Comparison of ENCODE assay signal across 8 cellular contexts in the genomic region with DNA sequence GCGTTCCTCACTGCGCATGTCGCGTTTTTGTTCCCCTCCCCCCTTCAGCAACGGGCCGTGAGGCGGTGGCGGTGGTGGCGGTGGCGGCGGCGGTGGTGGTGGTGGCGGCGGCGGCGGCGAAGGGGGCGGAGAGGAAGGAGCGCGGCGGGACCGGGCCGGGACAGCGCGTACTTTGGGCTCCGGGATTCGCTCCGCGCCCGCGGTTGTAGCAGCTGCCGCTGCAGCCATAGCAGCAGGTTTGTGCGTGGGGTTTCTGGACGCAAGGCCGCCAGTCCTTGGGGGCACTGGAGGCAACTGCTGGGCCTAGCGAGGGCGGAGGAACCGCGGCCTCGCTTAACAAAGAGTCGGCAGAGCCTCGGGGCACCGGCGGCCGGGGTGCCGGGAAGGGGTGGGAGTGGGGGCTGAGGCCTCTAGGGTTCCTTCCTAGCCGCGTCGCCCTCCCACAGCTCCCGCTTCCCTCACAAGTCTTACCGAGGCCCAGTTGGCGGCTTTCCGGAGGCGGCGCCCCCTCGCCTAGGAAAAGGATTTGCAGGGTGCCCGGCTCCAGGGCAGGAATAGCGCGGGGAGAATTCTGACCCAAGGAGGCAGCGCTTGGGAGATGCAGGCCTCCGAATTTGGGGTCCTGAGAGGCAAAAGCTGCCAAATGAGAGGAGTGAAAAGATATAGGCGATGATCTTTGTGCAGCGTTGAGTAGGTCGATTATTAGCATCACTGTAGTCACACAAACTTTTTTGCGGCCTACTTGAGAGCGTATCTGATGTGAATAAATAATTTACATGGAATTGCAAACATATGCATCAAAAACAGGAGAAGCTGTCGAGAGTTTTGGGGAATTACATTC. TPM values are rescaled to one million over a fixed set of nuclear protein-coding genes. Genes with fewer than 3 reads are reported as not detected.
DNase-seq lines count a peak whose midpoint lies in the region; ATAC-seq, FAIRE-seq and TF ChIP-seq lines count a peak whose summit lies in the region.

Gene DDX42 (plus strand): TSS at position 30 of the 841 bp plus-strand sequence. CDS start 12,880 bp downstream, outside the sequence.

- no peak for TF ChIP-seq RAD21 in Ishikawa (IDR thresholded peaks at IDR 0.05; ENCODE audit: low read depth)

- peak; percentile 65 for DNase-seq in AG10803 (ENCODE audit: low read depth)
- DNase-seq in GM19239 (ENCODE audit: insufficient read length, low spot score), result peak; percentile 26
- DNase-seq in T-helper 17 cell, result peak; percentile 17 to 87 (median 81)
- DNase-seq in central memory CD8-positive, alpha-beta T cell (ENCODE audit: low spot score in 2 of 2), result no peak
- no peak for DNase-seq in kidney epithelial cell (ENCODE audit: low read depth)
- DNase-seq in stimulated activated CD4-positive, alpha-beta T cell treated with anti-CD3 and anti-CD28 coated beads, Interleukin-4, amount 100 ng/mL, for 1 hour, result peak; percentile 89
- no peak for DNase-seq in GM20000 (ENCODE audit: low spot score)

- no peaks in the 10 kb centered on the region for H3K27me3 Mint-ChIP-seq in T-helper 17 cell
- no peaks in the 10 kb centered on the region for H3K27me3 Mint-ChIP-seq in central memory CD8-positive, alpha-beta T cell

- TF ChIP-seq CTCF in AG10803 (conservative IDR thresholded peaks at IDR 0.05; ENCODE audit: low read length), result no peak
- TF ChIP-seq CTCF in kidney epithelial cell (IDR thresholded peaks at IDR 0.05; ENCODE audit: insufficient read depth, low read length, poor library complexity, severe bottlenecking), result peak; percentile 10
- TF ChIP-seq CTCF in GM20000 (IDR thresholded peaks at IDR 0.05; ENCODE audit: extremely low read depth, missing control alignments), result no peak

- H3K9me3 Mint-ChIP-seq in central memory CD8-positive, alpha-beta T cell, result no peaks in the 10 kb centered on the region

- peak within 1 kb of the TSS; percentile 94 for H3K4me3 ChIP-seq in AG10803 (ENCODE audit: low read length)
- H3K4me3 ChIP-seq in kidney epithelial cell (ENCODE audit: low read depth, low read length), result peak within 1 kb of the TSS; percentile 95

- no peaks in the 10 kb centered on the region for H3K36me3 ChIP-seq in kidney epithelial cell (ENCODE audit: control insufficient read depth, insufficient read depth, low read length)

- peaks cover 50% of the 10 kb centered on the region for H3K4me1 Mint-ChIP-seq in T-helper 17 cell
- peaks cover 58% of the 10 kb centered on the region for H3K4me1 Mint-ChIP-seq in central memory CD8-positive, alpha-beta T cell

- FAIRE-seq in GM19239 (lab: Jason Lieb, UNC), result no peak

- no peaks in the 10 kb centered on the region for H3K27me3 ChIP-seq in kidney epithelial cell (ENCODE audit: control insufficient read depth, insufficient read depth, low read length)

- peak within 1 kb of the TSS; percentile 97 for H3K27ac Mint-ChIP-seq in T-helper 17 cell
- H3K27ac Mint-ChIP-seq in central memory CD8-positive, alpha-beta T cell (ENCODE audit: low read depth), result peak within 1 kb of the TSS; percentile 97

- no peaks in the 10 kb centered on the region for H3K9me3 ChIP-seq in T-helper 17 cell (ENCODE audit: control insufficient read depth, low read length, poor library complexity, severe bottlenecking)

- no peak for ATAC-seq in T-helper 17 cell
- ATAC-seq in central memory CD8-positive, alpha-beta T cell (replicated peaks; ENCODE audit: extremely low read depth, poor library complexity, severe bottlenecking), result peak; percentile 17

- peak within 1 kb of the TSS; percentile 95 for H3K4me3 Mint-ChIP-seq in T-helper 17 cell
- H3K4me3 Mint-ChIP-seq in central memory CD8-positive, alpha-beta T cell, result peak within 1 kb of the TSS; percentile 99

- TF ChIP-seq EP300 in Ishikawa (IDR thresholded peaks at IDR 0.05; ENCODE audit: borderline replicate concordance), result no peak

- H3K36me3 Mint-ChIP-seq in T-helper 17 cell (ENCODE audit: low read depth), result peaks cover 3% of the 10 kb centered on the region
- peaks cover 36% of the 10 kb centered on the region for H3K36me3 Mint-ChIP-seq in central memory CD8-positive, alpha-beta T cell (ENCODE audit: insufficient read depth)

TF ChIP-seq in Ishikawa, 13 proteins besides CTCF, POLR2A, EP300 and RAD21:
- TF ChIP-seq TEAD4 (IDR thresholded peaks at IDR 0.05), result 0 out of 2 replicates have a peak, but pooled peaks have one; percentile 1
- no peak for TF ChIP-seq NFIC (IDR thresholded peaks at IDR 0.05)

RNA-seq across cellular contexts. Expression of gene DDX42, which starts in this region (rescaled TPM):
- total RNA-seq in T-helper 17 cell, result 10 to 100 TPM; 81.6 to 93.6 TPM
- total RNA-seq in kidney epithelial cell, result 55.1 and 55.7 TPM in 2 replicates

Comparison
In these comparisons a context has a peak if more than half of its experiments do, and no peak if none do; other contexts are left out.
1. DNase-seq: peak in AG10803 (single experiment), GM19239 (single experiment), T-helper 17 cell (3 of 3) and stimulated activated CD4-positive, alpha-beta T cell treated with anti-CD3 and anti-CD28 coated beads, Interleukin-4, amount 100 ng/mL, for 1 hour (single experiment); none in central memory CD8-positive, alpha-beta T cell (0 of 2), kidney epithelial cell (single experiment) and GM20000 (single experiment).